1 cellular context compared by ENCODE assay signal in the genomic region with DNA sequence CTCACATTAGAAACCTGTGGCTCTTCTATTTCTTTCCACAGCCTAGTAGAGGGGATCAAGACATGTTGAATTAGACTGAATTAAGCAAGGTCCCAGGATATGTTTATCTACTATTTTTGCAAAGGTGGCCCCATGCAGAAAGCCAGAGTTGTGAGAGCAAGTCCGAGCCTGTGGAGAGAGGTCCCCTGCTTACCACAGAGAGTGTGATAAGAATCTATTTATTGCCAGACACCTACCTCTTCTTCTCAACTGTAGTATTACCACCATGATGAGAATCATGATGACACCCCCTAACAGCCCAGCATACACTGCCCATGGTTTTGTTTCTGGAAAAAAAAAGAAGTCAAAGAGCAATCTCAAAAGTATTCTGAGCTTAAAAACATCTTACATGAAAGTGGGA.
TF ChIP-seq lines count a peak whose summit lies in the region.

No MANE protein-coding gene starts in this region.

TF ChIP-seq in GM12878, 131 proteins besides CTCF, POLR2A, EP300 and RAD21 (continued from another document):
- TF ChIP-seq NFIC (IDR thresholded peaks at IDR 0.05; ENCODE audit: low read depth, low read length): no peak; the same call in 1 of the 2 replicates
- no peak for TF ChIP-seq CHD4 (IDR thresholded peaks at IDR 0.05)
- TF ChIP-seq TAF1 (IDR thresholded peaks at IDR 0.05; ENCODE audit: borderline replicate concordance, low read depth, low read length): no peak
- TF ChIP-seq IKZF2 (IDR thresholded peaks at IDR 0.05): no peak
- no peak for TF ChIP-seq CHD1 (IDR thresholded peaks at IDR 0.05; ENCODE audit: low read depth, low read length)
- no peak for TF ChIP-seq STAT3 (IDR thresholded peaks at IDR 0.05; ENCODE audit: low read depth, low read length)
- TF ChIP-seq, protein P1, sequence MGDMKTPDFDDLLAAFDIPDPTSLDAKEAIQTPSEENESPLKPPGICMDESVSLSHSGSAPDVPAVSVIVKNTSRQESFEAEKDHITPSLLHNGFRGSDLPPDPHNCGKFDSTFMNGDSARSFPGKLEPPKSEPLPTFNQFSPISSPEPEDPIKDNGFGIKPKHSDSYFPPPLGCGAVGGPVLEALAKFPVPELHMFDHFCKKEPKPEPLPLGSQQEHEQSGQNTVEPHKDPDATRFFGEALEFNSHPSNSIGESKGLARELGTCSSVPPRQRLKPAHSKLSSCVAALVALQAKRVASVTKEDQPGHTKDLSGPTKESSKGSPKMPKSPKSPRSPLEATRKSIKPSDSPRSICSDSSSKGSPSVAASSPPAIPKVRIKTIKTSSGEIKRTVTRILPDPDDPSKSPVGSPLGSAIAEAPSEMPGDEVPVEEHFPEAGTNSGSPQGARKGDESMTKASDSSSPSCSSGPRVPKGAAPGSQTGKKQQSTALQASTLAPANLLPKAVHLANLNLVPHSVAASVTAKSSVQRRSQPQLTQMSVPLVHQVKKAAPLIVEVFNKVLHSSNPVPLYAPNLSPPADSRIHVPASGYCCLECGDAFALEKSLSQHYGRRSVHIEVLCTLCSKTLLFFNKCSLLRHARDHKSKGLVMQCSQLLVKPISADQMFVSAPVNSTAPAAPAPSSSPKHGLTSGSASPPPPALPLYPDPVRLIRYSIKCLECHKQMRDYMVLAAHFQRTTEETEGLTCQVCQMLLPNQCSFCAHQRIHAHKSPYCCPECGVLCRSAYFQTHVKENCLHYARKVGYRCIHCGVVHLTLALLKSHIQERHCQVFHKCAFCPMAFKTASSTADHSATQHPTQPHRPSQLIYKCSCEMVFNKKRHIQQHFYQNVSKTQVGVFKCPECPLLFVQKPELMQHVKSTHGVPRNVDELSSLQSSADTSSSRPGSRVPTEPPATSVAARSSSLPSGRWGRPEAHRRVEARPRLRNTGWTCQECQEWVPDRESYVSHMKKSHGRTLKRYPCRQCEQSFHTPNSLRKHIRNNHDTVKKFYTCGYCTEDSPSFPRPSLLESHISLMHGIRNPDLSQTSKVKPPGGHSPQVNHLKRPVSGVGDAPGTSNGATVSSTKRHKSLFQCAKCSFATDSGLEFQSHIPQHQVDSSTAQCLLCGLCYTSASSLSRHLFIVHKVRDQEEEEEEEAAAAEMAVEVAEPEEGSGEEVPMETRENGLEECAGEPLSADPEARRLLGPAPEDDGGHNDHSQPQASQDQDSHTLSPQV (IDR thresholded peaks at IDR 0.05): no peak
- TF ChIP-seq ESRRA (IDR thresholded peaks at IDR 0.05; ENCODE audit: low read length): no peak
